ENCODE assay signal across 1 cellular context in the genomic region with DNA sequence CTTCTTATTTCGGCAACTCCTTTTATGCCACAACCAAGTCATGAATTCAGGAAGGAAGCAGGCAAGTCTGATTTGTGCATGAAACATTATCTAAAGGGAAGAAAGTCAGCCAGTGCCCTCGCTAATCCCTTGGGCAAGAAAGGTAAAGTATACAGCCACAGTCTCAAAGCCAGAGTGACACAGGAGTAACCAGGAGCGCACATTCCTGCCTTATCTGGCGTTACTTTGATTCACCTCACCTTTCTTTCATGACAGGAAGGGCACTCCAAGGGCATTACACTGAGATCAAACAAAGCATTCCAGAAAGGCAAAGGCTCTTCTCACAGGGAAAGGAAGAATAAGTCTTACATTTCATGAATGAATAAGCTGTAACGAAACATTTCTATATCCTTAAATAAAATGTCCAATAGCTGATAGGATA.
TF ChIP-seq lines count a peak whose summit lies in the region.

No MANE protein-coding gene starts in this region.

TF ChIP-seq in HepG2, 621 proteins besides CTCF, POLR2A, EP300 and RAD21 (continued from another document and continues in another):
- TF ChIP-seq, protein P1, sequence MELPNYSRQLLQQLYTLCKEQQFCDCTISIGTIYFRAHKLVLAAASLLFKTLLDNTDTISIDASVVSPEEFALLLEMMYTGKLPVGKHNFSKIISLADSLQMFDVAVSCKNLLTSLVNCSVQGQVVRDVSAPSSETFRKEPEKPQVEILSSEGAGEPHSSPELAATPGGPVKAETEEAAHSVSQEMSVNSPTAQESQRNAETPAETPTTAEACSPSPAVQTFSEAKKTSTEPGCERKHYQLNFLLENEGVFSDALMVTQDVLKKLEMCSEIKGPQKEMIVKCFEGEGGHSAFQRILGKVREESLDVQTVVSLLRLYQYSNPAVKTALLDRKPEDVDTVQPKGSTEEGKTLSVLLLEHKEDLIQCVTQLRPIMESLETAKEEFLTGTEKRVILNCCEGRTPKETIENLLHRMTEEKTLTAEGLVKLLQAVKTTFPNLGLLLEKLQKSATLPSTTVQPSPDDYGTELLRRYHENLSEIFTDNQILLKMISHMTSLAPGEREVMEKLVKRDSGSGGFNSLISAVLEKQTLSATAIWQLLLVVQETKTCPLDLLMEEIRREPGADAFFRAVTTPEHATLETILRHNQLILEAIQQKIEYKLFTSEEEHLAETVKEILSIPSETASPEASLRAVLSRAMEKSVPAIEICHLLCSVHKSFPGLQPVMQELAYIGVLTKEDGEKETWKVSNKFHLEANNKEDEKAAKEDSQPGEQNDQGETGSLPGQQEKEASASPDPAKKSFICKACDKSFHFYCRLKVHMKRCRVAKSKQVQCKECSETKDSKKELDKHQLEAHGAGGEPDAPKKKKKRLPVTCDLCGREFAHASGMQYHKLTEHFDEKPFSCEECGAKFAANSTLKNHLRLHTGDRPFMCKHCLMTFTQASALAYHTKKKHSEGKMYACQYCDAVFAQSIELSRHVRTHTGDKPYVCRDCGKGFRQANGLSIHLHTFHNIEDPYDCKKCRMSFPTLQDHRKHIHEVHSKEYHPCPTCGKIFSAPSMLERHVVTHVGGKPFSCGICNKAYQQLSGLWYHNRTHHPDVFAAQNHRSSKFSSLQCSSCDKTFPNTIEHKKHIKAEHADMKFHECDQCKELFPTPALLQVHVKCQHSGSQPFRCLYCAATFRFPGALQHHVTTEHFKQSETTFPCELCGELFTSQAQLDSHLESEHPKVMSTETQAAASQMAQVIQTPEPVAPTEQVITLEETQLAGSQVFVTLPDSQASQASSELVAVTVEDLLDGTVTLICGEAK (IDR thresholded peaks at IDR 0.05) = no peak
- TF ChIP-seq, protein P1 (CRISPR knock-in tag; IDR thresholded peaks at IDR 0.05) = no peak
- TF ChIP-seq STAG1 (CRISPR knock-in tag; IDR thresholded peaks at IDR 0.05) (peak; percentile 18; the same call in 1 of the 2 replicates), SIN3A (IDR thresholded peaks at IDR 0.05; ENCODE audit: borderline replicate concordance, low read depth, low read length) (peak; percentile 62; the same call in 1 of the 2 replicates), FOXP1 (IDR thresholded peaks at IDR 0.05) (no peak), FOXP1 (CRISPR knock-in tag; IDR thresholded peaks at IDR 0.05) (peak; percentile 75; the same call in 1 of the 2 replicates), TEAD2 (CRISPR knock-in tag; IDR thresholded peaks at IDR 0.05) (no peak), ZNF124 (CRISPR knock-in tag; IDR thresholded peaks at IDR 0.05) (peak; percentile 62; the same call in 1 of the 2 replicates), CHD4 (IDR thresholded peaks at IDR 0.05; ENCODE audit: borderline replicate concordance, low read length) (no peak), MAFG (CRISPR knock-in tag; IDR thresholded peaks at IDR 0.05) (no peak), ZSCAN9 (CRISPR knock-in tag; IDR thresholded peaks at IDR 0.05; ENCODE audit: borderline replicate concordance) (peak; percentile 27; the same call in 1 of the 2 replicates), RCOR2 (CRISPR knock-in tag; IDR thresholded peaks at IDR 0.05) (peak; percentile 65; the same call in 1 of the 2 replicates), ETV6 (CRISPR knock-in tag; conservative IDR thresholded peaks at IDR 0.05) (0 out of 2 replicates have a peak, but pooled peaks have one; percentile 54), GABPA (IDR thresholded peaks at IDR 0.05; ENCODE audit: low read depth, low read length) (no peak), GABPA (CRISPR knock-in tag; IDR thresholded peaks at IDR 0.05; ENCODE audit: low read depth) (peak; percentile 24; the same call in 1 of the 2 replicates), ZMYM3 (CRISPR knock-in tag; IDR thresholded peaks at IDR 0.05) (peak; percentile 50; the same call in 1 of the 2 replicates), SALL2 (CRISPR knock-in tag; IDR thresholded peaks at IDR 0.05) (0 out of 2 replicates have a peak, but pooled peaks have one; percentile 22), SAP130 (CRISPR knock-in tag; IDR thresholded peaks at IDR 0.05; ENCODE audit: low read depth) (peak; percentile 92), MIER3 (CRISPR knock-in tag; IDR thresholded peaks at IDR 0.05; ENCODE audit: borderline replicate concordance) (peak; percentile 79; the same call in 1 of the 2 replicates), CCDC6 (CRISPR knock-in tag; IDR thresholded peaks at IDR 0.05) (peak; percentile 83; the same call in 1 of the 2 replicates), PCBP1 (IDR thresholded peaks at IDR 0.05; ENCODE audit: borderline replicate concordance, low read depth, low read length) (no peak)
- TF ChIP-seq, protein P2, sequence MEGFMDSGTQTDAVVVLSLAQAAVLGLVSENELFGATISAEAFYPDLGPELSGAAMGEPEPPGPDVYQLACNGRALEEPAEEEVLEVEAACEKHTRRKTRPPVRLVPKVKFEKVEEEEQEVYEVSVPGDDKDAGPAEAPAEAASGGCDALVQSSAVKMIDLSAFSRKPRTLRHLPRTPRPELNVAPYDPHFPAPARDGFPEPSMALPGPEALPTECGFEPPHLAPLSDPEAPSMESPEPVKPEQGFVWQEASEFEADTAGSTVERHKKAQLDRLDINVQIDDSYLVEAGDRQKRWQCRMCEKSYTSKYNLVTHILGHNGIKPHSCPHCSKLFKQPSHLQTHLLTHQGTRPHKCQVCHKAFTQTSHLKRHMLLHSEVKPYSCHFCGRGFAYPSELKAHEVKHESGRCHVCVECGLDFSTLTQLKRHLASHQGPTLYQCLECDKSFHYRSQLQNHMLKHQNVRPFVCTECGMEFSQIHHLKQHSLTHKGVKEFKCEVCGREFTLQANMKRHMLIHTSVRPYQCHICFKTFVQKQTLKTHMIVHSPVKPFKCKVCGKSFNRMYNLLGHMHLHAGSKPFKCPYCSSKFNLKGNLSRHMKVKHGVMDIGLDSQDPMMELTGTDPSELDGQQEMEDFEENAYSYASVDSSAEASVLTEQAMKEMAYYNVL (CRISPR knock-in tag; IDR thresholded peaks at IDR 0.05; ENCODE audit: borderline replicate concordance) = peak; percentile 84; the same call in 1 of the 2 replicates
- TF ChIP-seq, protein P3, sequence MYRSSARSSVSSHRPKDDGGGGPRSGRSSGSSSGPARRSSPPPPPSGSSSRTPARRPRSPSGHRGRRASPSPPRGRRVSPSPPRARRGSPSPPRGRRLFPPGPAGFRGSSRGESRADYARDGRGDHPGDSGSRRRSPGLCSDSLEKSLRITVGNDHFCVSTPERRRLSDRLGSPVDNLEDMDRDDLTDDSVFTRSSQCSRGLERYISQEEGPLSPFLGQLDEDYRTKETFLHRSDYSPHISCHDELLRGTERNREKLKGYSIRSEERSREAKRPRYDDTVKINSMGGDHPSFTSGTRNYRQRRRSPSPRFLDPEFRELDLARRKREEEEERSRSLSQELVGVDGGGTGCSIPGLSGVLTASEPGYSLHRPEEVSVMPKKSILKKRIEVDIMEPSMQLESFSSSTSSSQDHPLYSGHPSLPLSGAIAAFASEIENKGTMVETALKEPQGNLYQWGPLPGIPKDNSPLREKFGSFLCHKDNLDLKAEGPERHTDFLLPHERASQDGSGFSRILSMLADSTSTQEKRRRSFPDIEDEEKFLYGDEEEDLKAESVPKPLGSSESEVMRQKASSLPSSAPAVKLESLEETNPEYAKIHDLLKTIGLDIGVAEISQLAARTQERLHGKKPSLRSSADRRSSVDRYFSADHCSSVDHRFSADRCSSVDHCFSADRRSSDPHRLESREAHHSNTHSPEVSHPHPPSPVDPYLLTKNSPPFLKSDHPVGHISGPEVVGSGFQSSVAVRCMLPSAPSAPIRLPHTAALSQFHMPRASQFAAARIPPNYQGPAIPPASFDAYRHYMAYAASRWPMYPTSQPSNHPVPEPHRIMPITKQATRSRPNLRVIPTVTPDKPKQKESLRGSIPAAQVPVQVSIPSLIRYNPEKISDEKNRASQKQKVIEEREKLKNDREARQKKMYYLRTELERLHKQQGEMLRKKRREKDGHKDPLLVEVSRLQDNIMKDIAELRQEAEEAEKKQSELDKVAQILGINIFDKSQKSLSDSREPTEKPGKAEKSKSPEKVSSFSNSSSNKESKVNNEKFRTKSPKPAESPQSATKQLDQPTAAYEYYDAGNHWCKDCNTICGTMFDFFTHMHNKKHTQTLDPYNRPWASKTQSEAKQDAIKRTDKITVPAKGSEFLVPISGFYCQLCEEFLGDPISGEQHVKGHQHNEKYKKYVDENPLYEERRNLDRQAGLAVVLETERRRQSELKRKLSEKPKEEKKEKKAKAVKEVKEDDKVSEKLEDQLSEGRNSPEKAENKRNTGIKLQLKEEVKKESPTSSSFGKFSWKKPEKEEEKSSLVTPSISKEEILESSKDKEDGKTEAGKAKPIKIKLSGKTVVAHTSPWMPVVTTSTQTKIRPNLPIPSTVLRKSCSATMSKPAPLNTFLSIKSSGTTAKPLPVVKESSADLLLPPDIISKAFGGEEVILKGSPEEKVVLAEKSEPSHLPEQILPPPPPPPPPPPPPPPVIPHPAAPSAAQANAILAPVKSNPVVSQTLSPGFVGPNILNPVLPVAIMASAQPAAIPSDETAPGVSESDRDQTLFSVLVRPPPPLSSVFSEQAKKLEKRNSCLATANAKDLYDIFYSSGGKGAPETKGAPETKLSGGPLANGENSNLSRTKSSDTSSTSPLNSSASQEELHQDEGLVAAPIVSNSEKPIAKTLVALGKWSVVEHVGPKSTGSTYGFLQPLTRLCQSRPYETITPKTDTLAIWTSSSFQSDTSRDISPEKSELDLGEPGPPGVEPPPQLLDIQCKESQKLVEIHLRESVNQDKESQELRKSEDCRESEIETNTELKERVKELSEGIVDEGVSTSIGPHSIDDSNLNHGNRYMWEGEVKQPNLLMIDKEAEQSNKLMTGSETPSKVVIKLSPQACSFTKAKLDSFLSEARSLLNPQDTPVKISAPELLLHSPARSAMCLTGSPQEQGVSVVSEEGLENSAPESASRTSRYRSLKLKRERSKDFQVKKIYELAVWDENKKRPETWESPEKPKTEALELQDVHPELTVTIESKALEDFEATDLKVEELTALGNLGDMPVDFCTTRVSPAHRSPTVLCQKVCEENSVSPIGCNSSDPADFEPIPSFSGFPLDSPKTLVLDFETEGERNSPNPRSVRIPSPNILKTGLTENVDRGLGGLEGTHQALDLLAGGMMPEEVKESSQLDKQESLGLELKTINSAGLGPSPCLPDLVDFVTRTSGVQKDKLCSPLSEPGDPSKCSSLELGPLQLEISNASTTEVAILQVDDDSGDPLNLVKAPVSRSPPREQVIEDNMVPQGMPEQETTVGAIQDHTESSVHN (CRISPR knock-in tag; IDR thresholded peaks at IDR 0.05) = 0 out of 2 replicates have a peak, but pooled peaks have one; percentile 40
- TF ChIP-seq, protein P4, sequence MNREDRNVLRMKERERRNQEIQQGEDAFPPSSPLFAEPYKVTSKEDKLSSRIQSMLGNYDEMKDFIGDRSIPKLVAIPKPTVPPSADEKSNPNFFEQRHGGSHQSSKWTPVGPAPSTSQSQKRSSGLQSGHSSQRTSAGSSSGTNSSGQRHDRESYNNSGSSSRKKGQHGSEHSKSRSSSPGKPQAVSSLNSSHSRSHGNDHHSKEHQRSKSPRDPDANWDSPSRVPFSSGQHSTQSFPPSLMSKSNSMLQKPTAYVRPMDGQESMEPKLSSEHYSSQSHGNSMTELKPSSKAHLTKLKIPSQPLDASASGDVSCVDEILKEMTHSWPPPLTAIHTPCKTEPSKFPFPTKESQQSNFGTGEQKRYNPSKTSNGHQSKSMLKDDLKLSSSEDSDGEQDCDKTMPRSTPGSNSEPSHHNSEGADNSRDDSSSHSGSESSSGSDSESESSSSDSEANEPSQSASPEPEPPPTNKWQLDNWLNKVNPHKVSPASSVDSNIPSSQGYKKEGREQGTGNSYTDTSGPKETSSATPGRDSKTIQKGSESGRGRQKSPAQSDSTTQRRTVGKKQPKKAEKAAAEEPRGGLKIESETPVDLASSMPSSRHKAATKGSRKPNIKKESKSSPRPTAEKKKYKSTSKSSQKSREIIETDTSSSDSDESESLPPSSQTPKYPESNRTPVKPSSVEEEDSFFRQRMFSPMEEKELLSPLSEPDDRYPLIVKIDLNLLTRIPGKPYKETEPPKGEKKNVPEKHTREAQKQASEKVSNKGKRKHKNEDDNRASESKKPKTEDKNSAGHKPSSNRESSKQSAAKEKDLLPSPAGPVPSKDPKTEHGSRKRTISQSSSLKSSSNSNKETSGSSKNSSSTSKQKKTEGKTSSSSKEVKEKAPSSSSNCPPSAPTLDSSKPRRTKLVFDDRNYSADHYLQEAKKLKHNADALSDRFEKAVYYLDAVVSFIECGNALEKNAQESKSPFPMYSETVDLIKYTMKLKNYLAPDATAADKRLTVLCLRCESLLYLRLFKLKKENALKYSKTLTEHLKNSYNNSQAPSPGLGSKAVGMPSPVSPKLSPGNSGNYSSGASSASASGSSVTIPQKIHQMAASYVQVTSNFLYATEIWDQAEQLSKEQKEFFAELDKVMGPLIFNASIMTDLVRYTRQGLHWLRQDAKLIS (CRISPR knock-in tag; IDR thresholded peaks at IDR 0.05) = peak; percentile 46
- TF ChIP-seq, protein P5, sequence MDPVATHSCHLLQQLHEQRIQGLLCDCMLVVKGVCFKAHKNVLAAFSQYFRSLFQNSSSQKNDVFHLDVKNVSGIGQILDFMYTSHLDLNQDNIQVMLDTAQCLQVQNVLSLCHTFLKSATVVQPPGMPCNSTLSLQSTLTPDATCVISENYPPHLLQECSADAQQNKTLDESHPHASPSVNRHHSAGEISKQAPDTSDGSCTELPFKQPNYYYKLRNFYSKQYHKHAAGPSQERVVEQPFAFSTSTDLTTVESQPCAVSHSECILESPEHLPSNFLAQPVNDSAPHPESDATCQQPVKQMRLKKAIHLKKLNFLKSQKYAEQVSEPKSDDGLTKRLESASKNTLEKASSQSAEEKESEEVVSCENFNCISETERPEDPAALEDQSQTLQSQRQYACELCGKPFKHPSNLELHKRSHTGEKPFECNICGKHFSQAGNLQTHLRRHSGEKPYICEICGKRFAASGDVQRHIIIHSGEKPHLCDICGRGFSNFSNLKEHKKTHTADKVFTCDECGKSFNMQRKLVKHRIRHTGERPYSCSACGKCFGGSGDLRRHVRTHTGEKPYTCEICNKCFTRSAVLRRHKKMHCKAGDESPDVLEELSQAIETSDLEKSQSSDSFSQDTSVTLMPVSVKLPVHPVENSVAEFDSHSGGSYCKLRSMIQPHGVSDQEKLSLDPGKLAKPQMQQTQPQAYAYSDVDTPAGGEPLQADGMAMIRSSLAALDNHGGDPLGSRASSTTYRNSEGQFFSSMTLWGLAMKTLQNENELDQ (CRISPR knock-in tag; IDR thresholded peaks at IDR 0.05; ENCODE audit: borderline replicate concordance) = no peak
